Comparison of ENCODE assay signal across 1 cellular context in the genomic region with DNA sequence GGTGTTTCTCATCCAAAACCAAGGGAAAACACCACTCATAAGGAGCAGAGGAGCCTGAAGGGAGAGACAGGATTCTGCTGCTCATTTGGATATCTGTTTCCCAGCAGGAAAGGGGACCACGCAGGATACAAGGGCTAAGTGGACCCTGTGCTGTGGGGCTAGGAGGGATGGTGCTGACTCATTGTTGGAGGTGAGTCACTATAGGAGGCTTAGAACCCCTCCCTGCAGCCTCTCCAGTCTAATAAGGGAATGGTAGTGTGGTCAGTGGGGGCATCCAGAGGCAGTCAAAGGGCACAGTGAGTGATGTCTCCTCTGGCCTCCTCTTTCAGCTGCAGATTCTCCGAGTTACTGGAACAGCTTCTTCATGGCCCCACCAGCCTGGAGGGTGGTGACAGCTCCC.
TF ChIP-seq lines count a peak whose summit lies in the region.

No MANE protein-coding gene starts in this region.

TF ChIP-seq in K562, 482 proteins besides CTCF, POLR2A, EP300 and RAD21 (continued from another document):
- no peak for TF ChIP-seq RBM34 (IDR thresholded peaks at IDR 0.05; ENCODE audit: borderline replicate concordance, insufficient read depth, low read length)
- TF ChIP-seq MTF1 (CRISPR knock-in tag; IDR thresholded peaks at IDR 0.05; ENCODE audit: borderline replicate concordance): no peak
- peak; percentile 16; the same call in 1 of the 2 replicates for TF ChIP-seq NFE2 (IDR thresholded peaks at IDR 0.05; ENCODE audit: low read depth)
- TF ChIP-seq E2F3 (CRISPR knock-in tag; IDR thresholded peaks at IDR 0.05): no peak
- no peak for TF ChIP-seq PCBP2 (IDR thresholded peaks at IDR 0.05; ENCODE audit: low read depth, low read length, poor library complexity, severe bottlenecking)
- TF ChIP-seq JUND (IDR thresholded peaks at IDR 0.05; ENCODE audit: borderline replicate concordance, low read depth, low read length): 0 out of 2 replicates have a peak, but pooled peaks have one; percentile 47
- TF ChIP-seq JUND (tag; IDR thresholded peaks at IDR 0.05; ENCODE audit: borderline replicate concordance, low read depth, low read length): no peak
- TF ChIP-seq PHF8 (IDR thresholded peaks at IDR 0.05; ENCODE audit: borderline replicate concordance, low read length): no peak
- TF ChIP-seq, protein P1, sequence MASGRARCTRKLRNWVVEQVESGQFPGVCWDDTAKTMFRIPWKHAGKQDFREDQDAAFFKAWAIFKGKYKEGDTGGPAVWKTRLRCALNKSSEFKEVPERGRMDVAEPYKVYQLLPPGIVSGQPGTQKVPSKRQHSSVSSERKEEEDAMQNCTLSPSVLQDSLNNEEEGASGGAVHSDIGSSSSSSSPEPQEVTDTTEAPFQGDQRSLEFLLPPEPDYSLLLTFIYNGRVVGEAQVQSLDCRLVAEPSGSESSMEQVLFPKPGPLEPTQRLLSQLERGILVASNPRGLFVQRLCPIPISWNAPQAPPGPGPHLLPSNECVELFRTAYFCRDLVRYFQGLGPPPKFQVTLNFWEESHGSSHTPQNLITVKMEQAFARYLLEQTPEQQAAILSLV (tag; IDR thresholded peaks at IDR 0.05): no peak
- TF ChIP-seq, protein P2, sequence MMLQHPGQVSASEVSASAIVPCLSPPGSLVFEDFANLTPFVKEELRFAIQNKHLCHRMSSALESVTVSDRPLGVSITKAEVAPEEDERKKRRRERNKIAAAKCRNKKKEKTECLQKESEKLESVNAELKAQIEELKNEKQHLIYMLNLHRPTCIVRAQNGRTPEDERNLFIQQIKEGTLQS (IDR thresholded peaks at IDR 0.05): peak; percentile 25; the same call in 1 of the 2 replicates
- TF ChIP-seq, protein P2 (CRISPR knock-in tag; conservative IDR thresholded peaks at IDR 0.05): no peak
